1 cellular context compared by ENCODE assay signal in genomic region chr4:153241970-153242847, GRCh38.
TF ChIP-seq lines count a peak whose summit lies in the region.

No MANE protein-coding gene starts in this region.

TF ChIP-seq in GM23338, 12 proteins besides CTCF, POLR2A, EP300 and RAD21 (continued from another document):
- TF ChIP-seq ZNF462 (CRISPR knock-in tag; IDR thresholded peaks at IDR 0.05) = no peak
- TF ChIP-seq STAT1 (IDR thresholded peaks at IDR 0.05; ENCODE audit: unreplicated experiment) = no peak
- TF ChIP-seq, protein P1, sequence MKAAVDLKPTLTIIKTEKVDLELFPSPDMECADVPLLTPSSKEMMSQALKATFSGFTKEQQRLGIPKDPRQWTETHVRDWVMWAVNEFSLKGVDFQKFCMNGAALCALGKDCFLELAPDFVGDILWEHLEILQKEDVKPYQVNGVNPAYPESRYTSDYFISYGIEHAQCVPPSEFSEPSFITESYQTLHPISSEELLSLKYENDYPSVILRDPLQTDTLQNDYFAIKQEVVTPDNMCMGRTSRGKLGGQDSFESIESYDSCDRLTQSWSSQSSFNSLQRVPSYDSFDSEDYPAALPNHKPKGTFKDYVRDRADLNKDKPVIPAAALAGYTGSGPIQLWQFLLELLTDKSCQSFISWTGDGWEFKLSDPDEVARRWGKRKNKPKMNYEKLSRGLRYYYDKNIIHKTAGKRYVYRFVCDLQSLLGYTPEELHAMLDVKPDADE (IDR thresholded peaks at IDR 0.05) = no peak
- no peak for TF ChIP-seq EZH2phosphoT487 (IDR thresholded peaks at IDR 0.05; ENCODE audit: unreplicated experiment)
